13 cellular contexts compared by ENCODE assay signal in genomic region chr4:109690690-109691410, GRCh38. TPM values are rescaled to one million over a fixed set of nuclear protein-coding genes. Genes with fewer than 3 reads are reported as not detected.
DNase-seq lines count a peak whose midpoint lies in the region; ATAC-seq and TF ChIP-seq lines count a peak whose summit lies in the region.
"Had no signal": no experiment of that assay in that cellular context is flagged by ENCODE, and none has a peak within 500 bp of the region (broad histone marks: within the 10 kb centered on the region; RNA-seq: fewer than 3 reads in every experiment).

No MANE protein-coding gene starts in this region.

- DNase-seq in central memory CD8-positive, alpha-beta T cell (ENCODE audit: low spot score in 2 of 2): no peak
- DNase-seq in lower leg skin (ENCODE audit: low spot score in 2 of 2) (no peak), Karpas-422 (no peak), H7 (no peak), NCI-H524 (lab: John Stamatoyannopoulos, UW) (no peak)
- DNase-seq: gastrocnemius medialis, NCI-H510A, transverse colon had no signal

- peak overlapping the region; percentile 59 for H3K27ac Mint-ChIP-seq in central memory CD8-positive, alpha-beta T cell (ENCODE audit: low read depth)
- H3K27ac Mint-ChIP-seq: brain had no signal

- H3K4me3 Mint-ChIP-seq in central memory CD8-positive, alpha-beta T cell: peak overlapping the region; percentile 55
- H3K4me3 Mint-ChIP-seq: brain had no signal

- H3K27me3 Mint-ChIP-seq in central memory CD8-positive, alpha-beta T cell: no peaks in the 10 kb centered on the region
- H3K27me3 Mint-ChIP-seq: brain had no signal

- intact Hi-C loops in lower leg skin (cut with DNase I; ENCODE audit: low total_unique reads): no loop called here

- TF ChIP-seq CTCF in lower leg skin (IDR thresholded peaks at IDR 0.05): no peak

- no peaks in the 10 kb centered on the region for H3K9me3 ChIP-seq in Karpas-422 (ENCODE audit: low read length)
- H3K9me3 ChIP-seq: gastrocnemius medialis, transverse colon had no signal

- no peak for TF ChIP-seq POLR2A in lower leg skin (IDR thresholded peaks at IDR 0.05)

- no peak overlapping the region for H3K4me2 ChIP-seq in Karpas-422 (ENCODE audit: low read depth, low read length, poor library complexity, severe bottlenecking)

- peaks cover 53% of the 10 kb centered on the region for H3K36me3 ChIP-seq in Karpas-422 (ENCODE audit: insufficient read depth, low read length)
- H3K36me3 ChIP-seq in H7 (replicated peaks; ENCODE audit: control insufficient read depth, insufficient read depth, low read length): peaks cover 6% of the 10 kb centered on the region

- no peaks in the 10 kb centered on the region for H3K9me3 Mint-ChIP-seq in central memory CD8-positive, alpha-beta T cell
- H3K9me3 Mint-ChIP-seq: brain had no signal

- peak; percentile 86 for ATAC-seq in GM18520 (IDR thresholded peaks at IDR 0.05; ENCODE audit: unreplicated experiment)
- peak; percentile 94 for ATAC-seq in GM21447 (IDR thresholded peaks at IDR 0.05; ENCODE audit: unreplicated experiment)
- ATAC-seq in HG03196 (IDR thresholded peaks at IDR 0.05; ENCODE audit: unreplicated experiment): peak; percentile 94
- peak; percentile 95 for ATAC-seq in central memory CD8-positive, alpha-beta T cell (replicated peaks; ENCODE audit: extremely low read depth, poor library complexity, severe bottlenecking)
- ATAC-seq: gastrocnemius medialis had no signal

- peaks cover 3% of the 10 kb centered on the region; the same call in 1 of the 2 replicates for H3K79me2 ChIP-seq in Karpas-422 (ENCODE audit: low read length)

- H2AFZ ChIP-seq in Karpas-422 (ENCODE audit: low read length): no peak overlapping the region

- H3K4me1 ChIP-seq in Karpas-422 (ENCODE audit: low read length): peaks cover 19% of the 10 kb centered on the region
- H3K4me1 ChIP-seq: gastrocnemius medialis, transverse colon had no signal

- no peak overlapping the region for H3K9ac ChIP-seq in Karpas-422 (ENCODE audit: low read length)

- H3K27me3 ChIP-seq in Karpas-422 (ENCODE audit: low read length) (no peaks in the 10 kb centered on the region), H7 (ENCODE audit: control insufficient read depth, insufficient read depth, low read length) (no peaks in the 10 kb centered on the region)
- H3K27me3 ChIP-seq: gastrocnemius medialis, transverse colon had no signal

- no peak overlapping the region for H3K27ac ChIP-seq in Karpas-422 (ENCODE audit: low read length)
- H3K27ac ChIP-seq: gastrocnemius medialis, HL-60, transverse colon had no signal

- H3K36me3 Mint-ChIP-seq in central memory CD8-positive, alpha-beta T cell (ENCODE audit: insufficient read depth): peaks cover 38% of the 10 kb centered on the region

- H4K20me1 ChIP-seq in Karpas-422 (ENCODE audit: insufficient read depth, low read depth, low read length): no peaks in the 10 kb centered on the region

- no peak overlapping the region for H3K4me3 ChIP-seq in lower leg skin (ENCODE audit: low read depth, poor library complexity, severe bottlenecking)
- no peak overlapping the region for H3K4me3 ChIP-seq in Karpas-422 (ENCODE audit: low read length)
- no peak overlapping the region for H3K4me3 ChIP-seq in H7 (ENCODE audit: insufficient read depth, low read depth, low read length)
- H3K4me3 ChIP-seq: gastrocnemius medialis, transverse colon had no signal

- peaks cover 31% of the 10 kb centered on the region for H3K4me1 Mint-ChIP-seq in central memory CD8-positive, alpha-beta T cell
- H3K4me1 Mint-ChIP-seq: brain had no signal

- H3K9me2 ChIP-seq in Karpas-422 (replicated peaks; ENCODE audit: insufficient read depth, low read length): no peaks in the 10 kb centered on the region

- 89 to 91% methylated on average over 6 of the region's 6 CpGs for WGBS in lower leg skin, 2 donors

RNA-seq across cellular contexts. Expression of gene CASP6, which starts 12.4 kb away (rescaled TPM):
- 10 to 100 TPM; 10.8 to 24.2 (median 19.9) TPM for total RNA-seq in lower leg skin
- 7.8 and 16.6 TPM in 2 replicates for total RNA-seq in Karpas-422 (2014; rRNA removed; shearing (Covaris generic); ENCODE audit: low replicate concordance)
- total RNA-seq in H7 (2014; rRNA removed; shearing (Covaris generic)): 48.4 and 63.5 TPM in 2 replicates

RNA-seq across cellular contexts. Expression of gene PLA2G12A, which starts 39.0 kb away (rescaled TPM):
- total RNA-seq in lower leg skin: 10 to 100 TPM; 14.7 to 19.1 (median 17.4) TPM
- 5.8 and 20.6 TPM in 2 replicates for total RNA-seq in Karpas-422 (2014; rRNA removed; shearing (Covaris generic); ENCODE audit: low replicate concordance)
- total RNA-seq in H7 (2014; rRNA removed; shearing (Covaris generic)): 41.3 and 49.2 TPM in 2 replicates
